Comparison of ENCODE assay signal across 8 cellular contexts in the genomic region with DNA sequence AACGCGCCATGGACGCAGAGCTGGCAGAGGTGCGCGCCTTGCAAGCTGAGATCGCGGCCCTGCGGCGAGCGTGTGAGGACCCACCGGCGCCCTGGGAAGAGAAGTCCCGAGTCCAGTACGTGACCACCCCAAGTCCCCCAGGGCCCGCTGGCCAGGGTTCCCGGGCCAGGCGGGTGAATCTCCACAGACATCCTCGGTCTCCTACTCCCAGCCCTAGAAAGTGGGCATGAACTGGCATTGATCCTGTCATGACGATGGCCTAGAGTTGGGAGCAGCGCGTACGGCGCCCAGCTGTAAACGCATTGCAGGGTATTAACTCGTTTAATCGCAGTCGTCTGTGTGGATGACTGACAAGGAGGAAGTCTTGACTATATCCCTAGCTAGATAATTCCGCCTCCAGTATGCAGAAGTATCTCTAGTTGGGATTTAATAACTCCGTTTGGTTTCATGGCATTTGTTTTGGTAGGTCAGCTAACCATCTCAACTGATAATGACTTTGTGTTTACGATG. TPM values are rescaled to one million over a fixed set of nuclear protein-coding genes. Genes with fewer than 3 reads are reported as not detected.
A peak's percentile ranks its signal among the peaks of the same experiment; 100 is the strongest.
DNase-seq lines count a peak whose midpoint lies in the region; ATAC-seq, FAIRE-seq and TF ChIP-seq lines count a peak whose summit lies in the region.

No MANE protein-coding gene starts in this region.

- DNase-seq in A549 (ENCODE audit: low read depth in 1 of 2, low spot score in 1 of 2) (peak in 1 of 2 experiments; percentile 29), NCI-H69 (lab: John Stamatoyannopoulos, UW) (peak; percentile 80), chondrocyte (ENCODE audit: low spot score) (peak; percentile 93), G401 (ENCODE audit: low spot score) (no peak)

- CTCF ChIA-PET in A549 (lab: Yijun Ruan, JAX): interaction anchor here (0.5 to 3.8 kb wide), 11 partner anchors 8 to 1341 kb away, joined by 3 to 21 read pairs (median 4); no protein-coding TSS in a partner anchor

- 2% methylated on average over 26 of the region's 30 CpGs for WGBS in A549 (ENCODE audit: missing lambda C conversion rate)
- 2 to 3% methylated on average over 25 to 26 of the region's 30 CpGs for WGBS in mesodermal cell (ENCODE audit: insufficient coverage in 2 of 2), 2 experiments

- no peak for TF ChIP-seq RAD21 in A549 (conservative IDR thresholded peaks at IDR 0.05 in 1 of 2, IDR thresholded peaks at IDR 0.05 in 1 of 2)

- peaks cover 40% of the 10 kb centered on the region for H3K4me1 Mint-ChIP-seq in chondrocyte (ENCODE audit: low read depth)

- ATAC-seq in A549 (no peak; a peak in 1 of 6 replicates), GM18517 (IDR thresholded peaks at IDR 0.05; ENCODE audit: unreplicated experiment) (peak; percentile 1), GM21526 (IDR thresholded peaks at IDR 0.05; ENCODE audit: low FRiP score, unreplicated experiment) (no peak), GM18870 (IDR thresholded peaks at IDR 0.05; ENCODE audit: unreplicated experiment) (no peak)

- H3K4me1 ChIP-seq in A549: peaks cover 17% of the 10 kb centered on the region
- H3K4me1 ChIP-seq in mesodermal cell (ENCODE audit: control insufficient read depth, insufficient read depth, low read length, poor library complexity, severe bottlenecking): peaks cover 9% of the 10 kb centered on the region

- peak overlapping the region; percentile 92 for H3K4me2 ChIP-seq in A549

- peaks cover 2% of the 10 kb centered on the region for H3K36me3 Mint-ChIP-seq in chondrocyte (ENCODE audit: low read depth)

- TF ChIP-seq EP300 in A549 (IDR thresholded peaks at IDR 0.05): no peak

- H3K36me3 ChIP-seq in mesodermal cell (ENCODE audit: control insufficient read depth, insufficient read depth, low read length): peaks cover 18% of the 10 kb centered on the region

- H3K4me3 ChIP-seq in A549: peak overlapping the region; percentile 60
- peak overlapping the region; percentile 83 for H3K4me3 ChIP-seq in mesodermal cell (ENCODE audit: extremely low read depth, insufficient read depth, low read length, poor library complexity, severe bottlenecking)

- H3K9me3 Mint-ChIP-seq in chondrocyte (ENCODE audit: low read depth): no peaks in the 10 kb centered on the region

- TF ChIP-seq CTCF in A549 (IDR thresholded peaks at IDR 0.05) (no peak), chondrocyte (IDR thresholded peaks at IDR 0.05) (no peak)

- in situ Hi-C loops in G401 (cut with HindIII; ENCODE audit: low sequenced_read_pairs): no loop called here

- peak overlapping the region; percentile 97 for H3K4me3 Mint-ChIP-seq in chondrocyte (ENCODE audit: unreplicated experiment)

- no peak for FAIRE-seq in A549 (lab: Jason Lieb, UNC)

- H3K9me3 ChIP-seq in A549 (no peaks in the 10 kb centered on the region), mesodermal cell (ENCODE audit: control insufficient read depth, low read length) (no peaks in the 10 kb centered on the region)

- peak overlapping the region; percentile 98 to 99 for H3K27ac ChIP-seq in A549
- peak overlapping the region; percentile 99 for H3K27ac ChIP-seq in mesodermal cell (ENCODE audit: low read depth, low read length, severe bottlenecking)

- no peaks in the 10 kb centered on the region for H3K27me3 Mint-ChIP-seq in chondrocyte (ENCODE audit: low read depth)

- 0 out of 2 replicates have a peak, but pooled peaks have one; percentile 38 for TF ChIP-seq POLR2A in A549 (IDR thresholded peaks at IDR 0.05; ENCODE audit: low read length)

- peak overlapping the region; percentile 99 for H3K27ac Mint-ChIP-seq in chondrocyte (ENCODE audit: unreplicated experiment)

- POLR2A ChIA-PET in A549 (lab: Yijun Ruan, JAX): interaction anchor here (1.1 to 2.2 kb wide), 4 partner anchors 34 to 439 kb away, joined by 3 to 10 read pairs (median 4); partner anchors contain the start of genes BICD2 and IPPK

TF ChIP-seq in A549, 52 proteins besides CTCF, POLR2A, EP300 and RAD21 (continues in another document):
- TF ChIP-seq TP53 (CRISPR knock-in tag; IDR thresholded peaks at IDR 0.05): no peak
- TF ChIP-seq, protein P1, sequence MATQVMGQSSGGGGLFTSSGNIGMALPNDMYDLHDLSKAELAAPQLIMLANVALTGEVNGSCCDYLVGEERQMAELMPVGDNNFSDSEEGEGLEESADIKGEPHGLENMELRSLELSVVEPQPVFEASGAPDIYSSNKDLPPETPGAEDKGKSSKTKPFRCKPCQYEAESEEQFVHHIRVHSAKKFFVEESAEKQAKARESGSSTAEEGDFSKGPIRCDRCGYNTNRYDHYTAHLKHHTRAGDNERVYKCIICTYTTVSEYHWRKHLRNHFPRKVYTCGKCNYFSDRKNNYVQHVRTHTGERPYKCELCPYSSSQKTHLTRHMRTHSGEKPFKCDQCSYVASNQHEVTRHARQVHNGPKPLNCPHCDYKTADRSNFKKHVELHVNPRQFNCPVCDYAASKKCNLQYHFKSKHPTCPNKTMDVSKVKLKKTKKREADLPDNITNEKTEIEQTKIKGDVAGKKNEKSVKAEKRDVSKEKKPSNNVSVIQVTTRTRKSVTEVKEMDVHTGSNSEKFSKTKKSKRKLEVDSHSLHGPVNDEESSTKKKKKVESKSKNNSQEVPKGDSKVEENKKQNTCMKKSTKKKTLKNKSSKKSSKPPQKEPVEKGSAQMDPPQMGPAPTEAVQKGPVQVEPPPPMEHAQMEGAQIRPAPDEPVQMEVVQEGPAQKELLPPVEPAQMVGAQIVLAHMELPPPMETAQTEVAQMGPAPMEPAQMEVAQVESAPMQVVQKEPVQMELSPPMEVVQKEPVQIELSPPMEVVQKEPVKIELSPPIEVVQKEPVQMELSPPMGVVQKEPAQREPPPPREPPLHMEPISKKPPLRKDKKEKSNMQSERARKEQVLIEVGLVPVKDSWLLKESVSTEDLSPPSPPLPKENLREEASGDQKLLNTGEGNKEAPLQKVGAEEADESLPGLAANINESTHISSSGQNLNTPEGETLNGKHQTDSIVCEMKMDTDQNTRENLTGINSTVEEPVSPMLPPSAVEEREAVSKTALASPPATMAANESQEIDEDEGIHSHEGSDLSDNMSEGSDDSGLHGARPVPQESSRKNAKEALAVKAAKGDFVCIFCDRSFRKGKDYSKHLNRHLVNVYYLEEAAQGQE (IDR thresholded peaks at IDR 0.05): no peak
- TF ChIP-seq NR3C1 (IDR thresholded peaks at IDR 0.05): no peak
- TF ChIP-seq JUNB (IDR thresholded peaks at IDR 0.05): no peak
- TF ChIP-seq, protein P2, sequence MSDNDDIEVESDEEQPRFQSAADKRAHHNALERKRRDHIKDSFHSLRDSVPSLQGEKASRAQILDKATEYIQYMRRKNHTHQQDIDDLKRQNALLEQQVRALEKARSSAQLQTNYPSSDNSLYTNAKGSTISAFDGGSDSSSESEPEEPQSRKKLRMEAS (IDR thresholded peaks at IDR 0.05): no peak
- no peak for TF ChIP-seq RCOR1 (IDR thresholded peaks at IDR 0.05; ENCODE audit: low read depth, low read length)
- no peak for TF ChIP-seq ZC3H11A (IDR thresholded peaks at IDR 0.05)
- no peak for TF ChIP-seq MAZ (IDR thresholded peaks at IDR 0.05; ENCODE audit: borderline replicate concordance, low read depth, low read length)
- no peak for TF ChIP-seq USF2 (IDR thresholded peaks at IDR 0.05)
- TF ChIP-seq HDAC2 (IDR thresholded peaks at IDR 0.05): no peak
- no peak for TF ChIP-seq HEYL (CRISPR knock-in tag; IDR thresholded peaks at IDR 0.05)
- TF ChIP-seq HES2 (IDR thresholded peaks at IDR 0.05): no peak
- no peak for TF ChIP-seq KDM5A (IDR thresholded peaks at IDR 0.05)

RNA-seq across cellular contexts. Expression of gene CENPP, which starts 0.3 kb away (rescaled TPM):
- 13.4 and 15.5 TPM in 2 replicates for polyA plus RNA-seq in A549 (2011; rRNA removed)
- polyA plus RNA-seq in A549 (2012; cell fraction: cytosol; rRNA removed): 2.8 and 3.4 TPM in 2 replicates
- 3.5 and 3.9 TPM in 2 replicates for polyA plus RNA-seq in A549 (2012; cell fraction: nucleus; rRNA removed)
- 5.5 to 7.2 TPM (median 7.2 TPM) in 3 replicates for polyA plus RNA-seq in A549 (2017; fragmentation: RNase III; extraction: RNeasy Plus Mini Kit Qiagen cat#74134 plus additional on column Dnase treatment)
- 2.9 and 3.8 TPM in 2 replicates for polyA minus RNA-seq in A549 (2011; rRNA and poly(A)+ RNA removed)
- total RNA-seq in chondrocyte: 7.7 to 19.7 TPM (median 9.2 TPM) in 3 replicates
- polyA plus RNA-seq in mesodermal cell (2013, experiment 1 of 2): 11.4 TPM
- polyA plus RNA-seq in mesodermal cell (2013, experiment 2 of 2): 14.7 TPM
- total RNA-seq in G401 (2014; rRNA removed; shearing (Covaris generic)): 2.2 and 19.6 TPM in 2 replicates

RNA-seq across cellular contexts. Expression of gene NOL8, which starts 0.9 kb away (rescaled TPM):
- polyA plus RNA-seq in A549 (2011; rRNA removed) (30.2 and 47.2 TPM in 2 replicates), A549 (2017; fragmentation: RNase III; extraction: RNeasy Plus Mini Kit Qiagen cat#74134 plus additional on column Dnase treatment) (24.4 to 28.5 TPM (median 26.7 TPM) in 3 replicates)
- 6.5 and 6.7 TPM in 2 replicates for polyA plus RNA-seq in A549 (2012; cell fraction: cytosol; rRNA removed)
- polyA plus RNA-seq in A549 (2012; cell fraction: nucleus; rRNA removed): 6.6 and 8.4 TPM in 2 replicates
- polyA minus RNA-seq in A549 (2011; rRNA and poly(A)+ RNA removed): 21.4 and 27.7 TPM in 2 replicates
- total RNA-seq in chondrocyte: 28.3 to 39.7 TPM (median 30.5 TPM) in 3 replicates
- polyA plus RNA-seq in mesodermal cell (2013, experiment 1 of 2): 18.8 TPM
- 23.0 TPM for polyA plus RNA-seq in mesodermal cell (2013, experiment 2 of 2)
- 11.4 and 30.3 TPM in 2 replicates for total RNA-seq in G401 (2014; rRNA removed; shearing (Covaris generic))

RNA-seq across cellular contexts. Expression of gene IARS1, which starts 32.5 kb away (rescaled TPM):
- polyA plus RNA-seq in A549 (2011; rRNA removed) (244 and 328 TPM in 2 replicates), A549 (2017; fragmentation: RNase III; extraction: RNeasy Plus Mini Kit Qiagen cat#74134 plus additional on column Dnase treatment) (120 to 133 TPM (median 121 TPM) in 3 replicates)
- 43.6 and 46.2 TPM in 2 replicates for polyA plus RNA-seq in A549 (2012; cell fraction: cytosol; rRNA removed)
- polyA plus RNA-seq in A549 (2012; cell fraction: nucleus; rRNA removed): 37.9 and 80.8 TPM in 2 replicates
- polyA minus RNA-seq in A549 (2011; rRNA and poly(A)+ RNA removed): 283 and 306 TPM in 2 replicates
- total RNA-seq in chondrocyte: 176 to 249 TPM (median 237 TPM) in 3 replicates
- polyA plus RNA-seq in mesodermal cell (2013, experiment 1 of 2): 144 TPM
- polyA plus RNA-seq in mesodermal cell (2013, experiment 2 of 2): 143 TPM
- total RNA-seq in G401 (2014; rRNA removed; shearing (Covaris generic)): 188 and 246 TPM in 2 replicates
